26 cellular contexts compared by ENCODE assay signal in genomic region chr19:50275577-50276368, GRCh38. TPM values are rescaled to one million over a fixed set of nuclear protein-coding genes. Genes with fewer than 3 reads are reported as not detected.
DNase-seq lines count a peak whose midpoint lies in the region; ATAC-seq and TF ChIP-seq lines count a peak whose summit lies in the region.
"Had no signal": no experiment of that assay in that cellular context is flagged by ENCODE, and none has a peak within 500 bp of the region (broad histone marks: within the 10 kb centered on the region; RNA-seq: fewer than 3 reads in every experiment).

No MANE protein-coding gene starts in this region.

- no peak overlapping the region for H3K23ac ChIP-seq in IMR-90 (ENCODE audit: low read depth, low read length)

- H3K79me1 ChIP-seq in IMR-90 (ENCODE audit: low read depth in 1 of 2, low read length in 2 of 2): no peaks in the 10 kb centered on the region

- H3K9me3 ChIP-seq in IMR-90 (ENCODE audit: control insufficient read depth, insufficient read depth, low read length) (peaks cover 14% of the 10 kb centered on the region; the same call in 1 of the 2 replicates), thyroid gland (no peaks in the 10 kb centered on the region), body of pancreas (no peaks in the 10 kb centered on the region)
- H3K9me3 ChIP-seq: A549, Caco-2, SJSA1 had no signal

- POLR2A ChIA-PET in IMR-90 (lab: Charles Lee; ENCODE audit: unreplicated experiment): no interaction called here

- no peak for TF ChIP-seq CTCF in IMR-90 (conservative IDR thresholded peaks at IDR 0.05; ENCODE audit: low read depth, low read length)
- TF ChIP-seq CTCF in thyroid gland (IDR thresholded peaks at IDR 0.05): no peak
- TF ChIP-seq CTCF in body of pancreas (IDR thresholded peaks at IDR 0.05): no peak

- no peak overlapping the region for H2BK15ac ChIP-seq in IMR-90 (ENCODE audit: low read depth, low read length)

- no peak for TF ChIP-seq RAD21 in IMR-90 (IDR thresholded peaks at IDR 0.05; ENCODE audit: low read length)

- H3K9ac ChIP-seq in IMR-90 (ENCODE audit: low read depth, low read length): no peak overlapping the region

- no peak overlapping the region for H2BK120ac ChIP-seq in IMR-90 (ENCODE audit: low read depth, low read length)

- no peaks in the 10 kb centered on the region for H3K9me1 ChIP-seq in IMR-90 (ENCODE audit: insufficient read depth, low read length)

- no TSS peak for BruUV-seq in IMR-90 (replicated peaks; lab: Mats Ljungman, UMichigan)

- CTCF ChIA-PET in IMR-90 (lab: Yijun Ruan, JAX): no interaction called here

- H3K27ac ChIP-seq in IMR-90 (ENCODE audit: insufficient read depth, low read length) (no peak overlapping the region), thyroid gland (no peak overlapping the region), body of pancreas (no peak overlapping the region)
- H3K27ac ChIP-seq: A549, C4-2B, SJSA1 had no signal

- no peaks in the 10 kb centered on the region for H4K20me1 ChIP-seq in IMR-90 (ENCODE audit: insufficient read depth, low read length)

- H3K27me3 ChIP-seq in IMR-90 (ENCODE audit: control insufficient read depth, insufficient read depth, low read length) (no peaks in the 10 kb centered on the region), thyroid gland (no peaks in the 10 kb centered on the region), body of pancreas (no peaks in the 10 kb centered on the region)

- H2BK20ac ChIP-seq in IMR-90 (ENCODE audit: low read depth, low read length): no peak overlapping the region

- H2AFZ ChIP-seq in IMR-90 (replicated peaks; ENCODE audit: low read length, poor library complexity): no peak overlapping the region

- H3K4me1 ChIP-seq in IMR-90 (ENCODE audit: control insufficient read depth, insufficient read depth, low read length) (no peaks in the 10 kb centered on the region), thyroid gland (no peaks in the 10 kb centered on the region), body of pancreas (no peaks in the 10 kb centered on the region)
- H3K4me1 ChIP-seq: A549, Caco-2, SJSA1 had no signal

- no peak overlapping the region for H4K91ac ChIP-seq in IMR-90 (ENCODE audit: insufficient read depth, low read depth, low read length)

- H3K4ac ChIP-seq in IMR-90 (ENCODE audit: low read depth, low read length): no peak overlapping the region

- in situ Hi-C loops in IMR-90 (cut with MboI; ENCODE audit: low sequenced_read_pairs): no loop called here

- no peak overlapping the region for H4K5ac ChIP-seq in IMR-90 (ENCODE audit: low read depth, low read length)

- H3K36me3 ChIP-seq in IMR-90 (ENCODE audit: control insufficient read depth, insufficient read depth, low read length) (no peaks in the 10 kb centered on the region), thyroid gland (peaks cover 50 to 57% of the 10 kb centered on the region in 2 donors), body of pancreas (replicated peaks in 1 of 2; ENCODE audit: insufficient read depth in 1 of 2, low read depth in 2 of 2) (peaks cover 0 to 4% of the 10 kb centered on the region in 2 donors)
- H3K36me3 ChIP-seq: SJSA1 had no signal

- H3K4me3 ChIP-seq in IMR-90 (ENCODE audit: insufficient read depth, low read depth, low read length): no peak overlapping the region
- H3K4me3 ChIP-seq in thyroid gland (replicated peaks in 1 of 3): no peak overlapping the region
- H3K4me3 ChIP-seq in body of pancreas: no peak overlapping the region
- H3K4me3 ChIP-seq: A549, SJSA1 had no signal

- no peak for TF ChIP-seq POLR2A in IMR-90 (IDR thresholded peaks at IDR 0.05; ENCODE audit: low read depth, low read length)
- no peak for TF ChIP-seq POLR2A in thyroid gland (IDR thresholded peaks at IDR 0.05)
- no peak for TF ChIP-seq POLR2A in body of pancreas (IDR thresholded peaks at IDR 0.05)

- intact Hi-C loops in IMR-90 (cut with micrococcal nuclease): no loop called here
- intact Hi-C loops in thyroid gland (cut with DNase I): no loop called here
- intact Hi-C loops in body of pancreas (cut with DNase I): no loop called here

- H3K4me2 ChIP-seq in IMR-90 (ENCODE audit: low read depth, low read length): no peak overlapping the region
- H3K4me2 ChIP-seq: A549 had no signal

- no peak overlapping the region for H2BK5ac ChIP-seq in IMR-90 (ENCODE audit: low read depth, low read length, poor library complexity, severe bottlenecking)

- peak; percentile 42 for DNase-seq in ELF-1 (ENCODE audit: low read depth, low spot score)
- no peak for DNase-seq in IMR-90
- DNase-seq in left kidney (ENCODE audit: low read depth, low spot score): peak; percentile 50
- peak; percentile 72 to 74 for DNase-seq in thyroid gland
- DNase-seq in NCI-H1092 (lab: John Stamatoyannopoulos, UW): no peak
- no peak for DNase-seq in body of pancreas
- no peak for DNase-seq in T-helper 1 cell
- DNase-seq: AML-193; Caco-2; CD8-positive, alpha-beta T cell; DMS 273 treated with DMSO at 0.1 percent for 48 hours; DMS79; EL; GF-D8; Kasumi-1; NCI-H1105; NCI-H1436 treated with DMSO at 0.1 percent for 48 hours; NCI-H187 treated with DMSO at 0.1 percent for 48 hours; NCI-H2107; NCI-H524; NCI-H774 had no signal

- H2AK5ac ChIP-seq in IMR-90 (ENCODE audit: low read depth, low read length): no peak overlapping the region

- H2AK9ac ChIP-seq in IMR-90 (replicated peaks; ENCODE audit: low read depth, low read length, poor library complexity): peak overlapping the region; percentile 1

- no peak overlapping the region for H3K18ac ChIP-seq in IMR-90 (ENCODE audit: low read depth, low read length)

- ATAC-seq in IMR-90 (ENCODE audit: low read depth) (no peak), body of pancreas (no peak)
- ATAC-seq: A549; CD8-positive, alpha-beta T cell; Right ventricle myocardium inferior had no signal

- no peak overlapping the region for H3K14ac ChIP-seq in IMR-90 (replicated peaks; ENCODE audit: low read depth, low read length)

- H3K56ac ChIP-seq in IMR-90 (ENCODE audit: extremely low read depth, insufficient read depth, low read length): no peak overlapping the region

- H4K8ac ChIP-seq in IMR-90 (ENCODE audit: low read depth in 2 of 2, low read length in 2 of 2): no peak overlapping the region

- WGBS in IMR-90 (ENCODE audit: extremely low coverage in 2 of 2, insufficient read length in 1 of 2), 2 experiments: 58% methylated on average over 11 of the region's 26 CpGs; no CpG with 5 or more reads in 1 of the 2 experiments
- 34 to 65% methylated on average over 13 to 19 of the region's 26 CpGs for WGBS in thyroid gland, 2 donors
- WGBS in body of pancreas, 2 donors: 86 to 89% methylated on average over 19 to 25 of the region's 26 CpGs

- dilution Hi-C loops in IMR-90 (cut with HindIII; ENCODE audit: low sequenced_read_pairs, unreplicated experiment): no loop called here

TF ChIP-seq in IMR-90, 13 proteins besides CTCF, POLR2A, EP300 and RAD21:
- TF ChIP-seq USF2 (IDR thresholded peaks at IDR 0.05; ENCODE audit: low read depth, low read length) (no peak), BHLHE40 (IDR thresholded peaks at IDR 0.05; ENCODE audit: low read depth, low read length) (no peak)

RNA-seq across cellular contexts. Expression of gene KCNC3, which starts 53.4 kb away (rescaled TPM):
- not detected in 2 replicates for total RNA-seq in IMR-90 (2012; rRNA removed)
- polyA plus RNA-seq in IMR-90 (2012; rRNA removed): 0.07 and 0.13 TPM in 2 replicates
- polyA plus RNA-seq in IMR-90 (2012; cell fraction: cytosol; rRNA removed): 0.06 and 0.10 TPM in 2 replicates
- 0.41 and 0.46 TPM in 2 replicates for polyA plus RNA-seq in IMR-90 (2012; cell fraction: nucleus; rRNA removed; ENCODE audit: low replicate concordance)
- total RNA-seq in thyroid gland: 10 to 100 TPM in 3 of 4 donors, 1 to 10 TPM in 1; 5.9 to 32.8 (median 17.2) TPM
- total RNA-seq in body of pancreas: 1 to 10 TPM; 1.8 to 6.3 TPM
- total RNA-seq: M059J, SJSA1 had no signal

Comparison
In these comparisons a context has a peak if more than half of its experiments do, and no peak if none do; other contexts are left out.
1. DNase-seq: peak in ELF-1 (single experiment), left kidney (single experiment) and thyroid gland (2 of 2); none in IMR-90 (single experiment), NCI-H1092 (single experiment), body of pancreas (0 of 4) and T-helper 1 cell (0 of 5).